In genomic region chr1:93179886-93180722, GRCh38 we compare ENCODE assay signal across 8 cellular contexts. TPM values are rescaled to one million over a fixed set of nuclear protein-coding genes. Genes with fewer than 3 reads are reported as not detected.
DNase-seq lines count a peak whose midpoint lies in the region; ATAC-seq and TF ChIP-seq lines count a peak whose summit lies in the region.

Gene TMED5 (minus strand): TSS chr1:93180413. CDS start chr1:93180242, 171 bp downstream.

- peak within 1 kb of the TSS; percentile 96 for H3K27ac ChIP-seq in suprapubic skin

- H3K9me3 ChIP-seq in suprapubic skin: no peaks in the 10 kb centered on the region

- peak; percentile 86 for ATAC-seq in HG02610 (IDR thresholded peaks at IDR 0.05; ENCODE audit: unreplicated experiment)
- peak; percentile 95 for ATAC-seq in SK-N-SH treated with all-trans-retinoic acid at 6 μM for 48 hours

- no peaks in the 10 kb centered on the region for H3K27me3 Mint-ChIP-seq in activated naive CD4-positive, alpha-beta T cell treated with anti-CD3 and anti-CD28 coated beads, Interleukin-2, amount 50 U/mL, for 24 hours

- H3K9me3 Mint-ChIP-seq in activated naive CD4-positive, alpha-beta T cell treated with anti-CD3 and anti-CD28 coated beads, Interleukin-2, amount 50 U/mL, for 24 hours: no peaks in the 10 kb centered on the region

- H3K4me3 ChIP-seq in suprapubic skin: peak within 1 kb of the TSS; percentile 65

- no peaks in the 10 kb centered on the region for H3K36me3 ChIP-seq in suprapubic skin

- TF ChIP-seq POLR2A in GM10847 (IDR thresholded peaks at IDR 0.05; ENCODE audit: extremely low read depth, insufficient read length) (peak; percentile 52), suprapubic skin (IDR thresholded peaks at IDR 0.05) (peak; percentile 85 to 97)

- no peaks in the 10 kb centered on the region for H3K27me3 ChIP-seq in suprapubic skin

- peak within 1 kb of the TSS; percentile 93 for H3K4me3 Mint-ChIP-seq in activated naive CD4-positive, alpha-beta T cell treated with anti-CD3 and anti-CD28 coated beads, Interleukin-2, amount 50 U/mL, for 24 hours

- H3K27ac Mint-ChIP-seq in activated naive CD4-positive, alpha-beta T cell treated with anti-CD3 and anti-CD28 coated beads, Interleukin-2, amount 50 U/mL, for 24 hours: peak within 1 kb of the TSS; percentile 98

- H3K4me1 ChIP-seq in suprapubic skin: peaks cover 35% of the 10 kb centered on the region

- peaks cover 9% of the 10 kb centered on the region for H3K36me3 Mint-ChIP-seq in activated naive CD4-positive, alpha-beta T cell treated with anti-CD3 and anti-CD28 coated beads, Interleukin-2, amount 50 U/mL, for 24 hours

- peak in 1 of 2 donors; percentile 23 for TF ChIP-seq CTCF in suprapubic skin (IDR thresholded peaks at IDR 0.05)

- 0% methylated on average over 52 of the region's 78 CpGs for WGBS in suprapubic skin

- H3K4me1 Mint-ChIP-seq in activated naive CD4-positive, alpha-beta T cell treated with anti-CD3 and anti-CD28 coated beads, Interleukin-2, amount 50 U/mL, for 24 hours: peaks cover 55% of the 10 kb centered on the region

- DNase-seq in NCI-H1092 (lab: John Stamatoyannopoulos, UW): peak; percentile 96
- peak; percentile 98 for DNase-seq in globus pallidus (ENCODE audit: low spot score)
- DNase-seq in nucleus accumbens (lab: John Stamatoyannopoulos, UW): peak; percentile 79 to 98 (median 96)
- DNase-seq in suprapubic skin (ENCODE audit: low spot score in 2 of 2): peak; percentile 98 to 99

- TF ChIP-seq EP300 in suprapubic skin (IDR thresholded peaks at IDR 0.05): no peak

TF ChIP-seq in SK-N-SH treated with all-trans-retinoic acid at 6 μM for 48 hours, 23 proteins besides CTCF, POLR2A, EP300 and RAD21:
- TF ChIP-seq, protein P1, sequence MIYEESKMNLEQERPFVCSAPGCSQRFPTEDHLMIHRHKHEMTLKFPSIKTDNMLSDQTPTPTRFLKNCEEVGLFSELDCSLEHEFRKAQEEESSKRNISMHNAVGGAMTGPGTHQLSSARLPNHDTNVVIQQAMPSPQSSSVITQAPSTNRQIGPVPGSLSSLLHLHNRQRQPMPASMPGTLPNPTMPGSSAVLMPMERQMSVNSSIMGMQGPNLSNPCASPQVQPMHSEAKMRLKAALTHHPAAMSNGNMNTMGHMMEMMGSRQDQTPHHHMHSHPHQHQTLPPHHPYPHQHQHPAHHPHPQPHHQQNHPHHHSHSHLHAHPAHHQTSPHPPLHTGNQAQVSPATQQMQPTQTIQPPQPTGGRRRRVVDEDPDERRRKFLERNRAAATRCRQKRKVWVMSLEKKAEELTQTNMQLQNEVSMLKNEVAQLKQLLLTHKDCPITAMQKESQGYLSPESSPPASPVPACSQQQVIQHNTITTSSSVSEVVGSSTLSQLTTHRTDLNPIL (CRISPR knock-in tag; IDR thresholded peaks at IDR 0.05; ENCODE audit: low read depth): no peak
- no peak for TF ChIP-seq TCF4 (CRISPR knock-in tag; IDR thresholded peaks at IDR 0.05; ENCODE audit: borderline replicate concordance)
- TF ChIP-seq ZNF70 (CRISPR knock-in tag; IDR thresholded peaks at IDR 0.05): no peak
- no peak for TF ChIP-seq BACH2 (CRISPR knock-in tag; IDR thresholded peaks at IDR 0.05; ENCODE audit: borderline replicate concordance)
- TF ChIP-seq CSDC2 (CRISPR knock-in tag; IDR thresholded peaks at IDR 0.05): no peak
- TF ChIP-seq CSRNP3 (CRISPR knock-in tag; IDR thresholded peaks at IDR 0.05): no peak
- TF ChIP-seq ZFP30 (CRISPR knock-in tag; IDR thresholded peaks at IDR 0.05): no peak
- TF ChIP-seq, protein P2, sequence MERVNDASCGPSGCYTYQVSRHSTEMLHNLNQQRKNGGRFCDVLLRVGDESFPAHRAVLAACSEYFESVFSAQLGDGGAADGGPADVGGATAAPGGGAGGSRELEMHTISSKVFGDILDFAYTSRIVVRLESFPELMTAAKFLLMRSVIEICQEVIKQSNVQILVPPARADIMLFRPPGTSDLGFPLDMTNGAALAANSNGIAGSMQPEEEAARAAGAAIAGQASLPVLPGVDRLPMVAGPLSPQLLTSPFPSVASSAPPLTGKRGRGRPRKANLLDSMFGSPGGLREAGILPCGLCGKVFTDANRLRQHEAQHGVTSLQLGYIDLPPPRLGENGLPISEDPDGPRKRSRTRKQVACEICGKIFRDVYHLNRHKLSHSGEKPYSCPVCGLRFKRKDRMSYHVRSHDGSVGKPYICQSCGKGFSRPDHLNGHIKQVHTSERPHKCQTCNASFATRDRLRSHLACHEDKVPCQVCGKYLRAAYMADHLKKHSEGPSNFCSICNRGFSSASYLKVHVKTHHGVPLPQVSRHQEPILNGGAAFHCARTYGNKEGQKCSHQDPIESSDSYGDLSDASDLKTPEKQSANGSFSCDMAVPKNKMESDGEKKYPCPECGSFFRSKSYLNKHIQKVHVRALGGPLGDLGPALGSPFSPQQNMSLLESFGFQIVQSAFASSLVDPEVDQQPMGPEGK (CRISPR knock-in tag; IDR thresholded peaks at IDR 0.05; ENCODE audit: borderline replicate concordance): no peak
- no peak for TF ChIP-seq ZFP3 (CRISPR knock-in tag; IDR thresholded peaks at IDR 0.05)
- TF ChIP-seq PPARA (CRISPR knock-in tag; IDR thresholded peaks at IDR 0.05; ENCODE audit: borderline replicate concordance): no peak
- TF ChIP-seq ZNF8 (CRISPR knock-in tag; IDR thresholded peaks at IDR 0.05): no peak
- TF ChIP-seq TOX (CRISPR knock-in tag; IDR thresholded peaks at IDR 0.05; ENCODE audit: borderline replicate concordance): no peak
- TF ChIP-seq RARB (CRISPR knock-in tag; IDR thresholded peaks at IDR 0.05): no peak
- TF ChIP-seq ZNF565 (CRISPR knock-in tag; conservative IDR thresholded peaks at IDR 0.05; ENCODE audit: low read depth): no peak
- no peak for TF ChIP-seq TSHZ2 (CRISPR knock-in tag; IDR thresholded peaks at IDR 0.05)
- TF ChIP-seq ISL1 (CRISPR knock-in tag; IDR thresholded peaks at IDR 0.05): no peak
- TF ChIP-seq GLIS3 (CRISPR knock-in tag; IDR thresholded peaks at IDR 0.05): no peak
- TF ChIP-seq ESRRG (CRISPR knock-in tag; IDR thresholded peaks at IDR 0.05): no peak

RNA-seq across cellular contexts. Expression of gene TMED5, which starts in this region (rescaled TPM):
- 10 to 100 TPM; 37.7 to 62.3 (median 40.2) TPM for total RNA-seq in suprapubic skin

Comparison
In these comparisons a context has a peak if more than half of its experiments do, and no peak if none do; other contexts are left out.
1. Peak in every context shown above with its lines: DNase-seq, ATAC-seq, H3K4me3 ChIP-seq and H3K27ac ChIP-seq.